In the genomic region with DNA sequence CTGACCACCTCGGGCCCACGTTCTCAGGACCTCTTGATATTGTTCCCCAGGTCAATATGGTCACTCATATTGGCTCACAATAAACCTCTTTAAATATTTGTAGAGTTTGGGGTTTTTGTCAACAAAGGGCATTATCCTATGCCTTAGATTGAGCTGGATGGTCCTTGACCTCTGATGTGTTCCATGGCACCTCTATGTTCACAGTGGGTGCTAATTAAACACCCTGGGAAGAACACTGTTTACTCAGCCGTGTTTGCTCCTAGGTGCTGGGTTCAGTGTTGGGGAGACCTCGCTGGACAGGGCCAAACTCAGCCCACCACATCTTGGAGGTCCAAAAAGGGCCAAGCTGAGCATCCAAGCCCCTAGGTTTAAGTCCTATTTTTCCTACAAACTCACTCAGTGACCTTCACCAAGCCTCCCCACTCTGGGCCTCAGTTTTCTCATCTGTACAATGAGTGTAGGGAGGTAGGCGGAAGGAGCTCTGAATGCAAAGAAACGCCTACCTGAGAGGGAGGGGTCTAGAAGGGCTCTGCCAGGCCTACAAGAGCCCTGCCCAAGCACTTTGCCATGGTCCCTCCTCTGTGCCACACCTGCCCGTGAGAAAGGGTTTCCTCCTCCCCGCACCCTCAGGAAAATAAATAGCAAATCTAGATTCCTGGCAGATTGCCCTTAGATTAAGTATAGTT, we compare ENCODE assay signal across 1 cellular context.
TF ChIP-seq lines count a peak whose summit lies in the region.

No MANE protein-coding gene starts in this region.

TF ChIP-seq in HepG2, 621 proteins besides CTCF, POLR2A, EP300 and RAD21 (continued from another document):
- TF ChIP-seq, protein P1, sequence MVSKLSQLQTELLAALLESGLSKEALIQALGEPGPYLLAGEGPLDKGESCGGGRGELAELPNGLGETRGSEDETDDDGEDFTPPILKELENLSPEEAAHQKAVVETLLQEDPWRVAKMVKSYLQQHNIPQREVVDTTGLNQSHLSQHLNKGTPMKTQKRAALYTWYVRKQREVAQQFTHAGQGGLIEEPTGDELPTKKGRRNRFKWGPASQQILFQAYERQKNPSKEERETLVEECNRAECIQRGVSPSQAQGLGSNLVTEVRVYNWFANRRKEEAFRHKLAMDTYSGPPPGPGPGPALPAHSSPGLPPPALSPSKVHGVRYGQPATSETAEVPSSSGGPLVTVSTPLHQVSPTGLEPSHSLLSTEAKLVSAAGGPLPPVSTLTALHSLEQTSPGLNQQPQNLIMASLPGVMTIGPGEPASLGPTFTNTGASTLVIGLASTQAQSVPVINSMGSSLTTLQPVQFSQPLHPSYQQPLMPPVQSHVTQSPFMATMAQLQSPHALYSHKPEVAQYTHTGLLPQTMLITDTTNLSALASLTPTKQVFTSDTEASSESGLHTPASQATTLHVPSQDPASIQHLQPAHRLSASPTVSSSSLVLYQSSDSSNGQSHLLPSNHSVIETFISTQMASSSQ (IDR thresholded peaks at IDR 0.05; ENCODE audit: low read depth) = no peak
- TF ChIP-seq, protein P1 (CRISPR knock-in tag; IDR thresholded peaks at IDR 0.05; ENCODE audit: borderline replicate concordance) = no peak
- TF ChIP-seq, protein P2, sequence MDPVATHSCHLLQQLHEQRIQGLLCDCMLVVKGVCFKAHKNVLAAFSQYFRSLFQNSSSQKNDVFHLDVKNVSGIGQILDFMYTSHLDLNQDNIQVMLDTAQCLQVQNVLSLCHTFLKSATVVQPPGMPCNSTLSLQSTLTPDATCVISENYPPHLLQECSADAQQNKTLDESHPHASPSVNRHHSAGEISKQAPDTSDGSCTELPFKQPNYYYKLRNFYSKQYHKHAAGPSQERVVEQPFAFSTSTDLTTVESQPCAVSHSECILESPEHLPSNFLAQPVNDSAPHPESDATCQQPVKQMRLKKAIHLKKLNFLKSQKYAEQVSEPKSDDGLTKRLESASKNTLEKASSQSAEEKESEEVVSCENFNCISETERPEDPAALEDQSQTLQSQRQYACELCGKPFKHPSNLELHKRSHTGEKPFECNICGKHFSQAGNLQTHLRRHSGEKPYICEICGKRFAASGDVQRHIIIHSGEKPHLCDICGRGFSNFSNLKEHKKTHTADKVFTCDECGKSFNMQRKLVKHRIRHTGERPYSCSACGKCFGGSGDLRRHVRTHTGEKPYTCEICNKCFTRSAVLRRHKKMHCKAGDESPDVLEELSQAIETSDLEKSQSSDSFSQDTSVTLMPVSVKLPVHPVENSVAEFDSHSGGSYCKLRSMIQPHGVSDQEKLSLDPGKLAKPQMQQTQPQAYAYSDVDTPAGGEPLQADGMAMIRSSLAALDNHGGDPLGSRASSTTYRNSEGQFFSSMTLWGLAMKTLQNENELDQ (CRISPR knock-in tag; IDR thresholded peaks at IDR 0.05; ENCODE audit: borderline replicate concordance) = no peak
- TF ChIP-seq SNAI1 (CRISPR knock-in tag; IDR thresholded peaks at IDR 0.05; ENCODE audit: borderline replicate concordance) = no peak
- TF ChIP-seq ZNF775 (CRISPR knock-in tag; IDR thresholded peaks at IDR 0.05; ENCODE audit: borderline replicate concordance) = no peak
- no peak for TF ChIP-seq SOX6 (IDR thresholded peaks at IDR 0.05)
- TF ChIP-seq SOX6 (CRISPR knock-in tag; IDR thresholded peaks at IDR 0.05) = peak; percentile 38; the same call in 1 of the 2 replicates
- TF ChIP-seq ZNF629 (CRISPR knock-in tag; conservative IDR thresholded peaks at IDR 0.05) = 0 out of 2 replicates have a peak, but pooled peaks have one; percentile 12
- TF ChIP-seq, protein P3, sequence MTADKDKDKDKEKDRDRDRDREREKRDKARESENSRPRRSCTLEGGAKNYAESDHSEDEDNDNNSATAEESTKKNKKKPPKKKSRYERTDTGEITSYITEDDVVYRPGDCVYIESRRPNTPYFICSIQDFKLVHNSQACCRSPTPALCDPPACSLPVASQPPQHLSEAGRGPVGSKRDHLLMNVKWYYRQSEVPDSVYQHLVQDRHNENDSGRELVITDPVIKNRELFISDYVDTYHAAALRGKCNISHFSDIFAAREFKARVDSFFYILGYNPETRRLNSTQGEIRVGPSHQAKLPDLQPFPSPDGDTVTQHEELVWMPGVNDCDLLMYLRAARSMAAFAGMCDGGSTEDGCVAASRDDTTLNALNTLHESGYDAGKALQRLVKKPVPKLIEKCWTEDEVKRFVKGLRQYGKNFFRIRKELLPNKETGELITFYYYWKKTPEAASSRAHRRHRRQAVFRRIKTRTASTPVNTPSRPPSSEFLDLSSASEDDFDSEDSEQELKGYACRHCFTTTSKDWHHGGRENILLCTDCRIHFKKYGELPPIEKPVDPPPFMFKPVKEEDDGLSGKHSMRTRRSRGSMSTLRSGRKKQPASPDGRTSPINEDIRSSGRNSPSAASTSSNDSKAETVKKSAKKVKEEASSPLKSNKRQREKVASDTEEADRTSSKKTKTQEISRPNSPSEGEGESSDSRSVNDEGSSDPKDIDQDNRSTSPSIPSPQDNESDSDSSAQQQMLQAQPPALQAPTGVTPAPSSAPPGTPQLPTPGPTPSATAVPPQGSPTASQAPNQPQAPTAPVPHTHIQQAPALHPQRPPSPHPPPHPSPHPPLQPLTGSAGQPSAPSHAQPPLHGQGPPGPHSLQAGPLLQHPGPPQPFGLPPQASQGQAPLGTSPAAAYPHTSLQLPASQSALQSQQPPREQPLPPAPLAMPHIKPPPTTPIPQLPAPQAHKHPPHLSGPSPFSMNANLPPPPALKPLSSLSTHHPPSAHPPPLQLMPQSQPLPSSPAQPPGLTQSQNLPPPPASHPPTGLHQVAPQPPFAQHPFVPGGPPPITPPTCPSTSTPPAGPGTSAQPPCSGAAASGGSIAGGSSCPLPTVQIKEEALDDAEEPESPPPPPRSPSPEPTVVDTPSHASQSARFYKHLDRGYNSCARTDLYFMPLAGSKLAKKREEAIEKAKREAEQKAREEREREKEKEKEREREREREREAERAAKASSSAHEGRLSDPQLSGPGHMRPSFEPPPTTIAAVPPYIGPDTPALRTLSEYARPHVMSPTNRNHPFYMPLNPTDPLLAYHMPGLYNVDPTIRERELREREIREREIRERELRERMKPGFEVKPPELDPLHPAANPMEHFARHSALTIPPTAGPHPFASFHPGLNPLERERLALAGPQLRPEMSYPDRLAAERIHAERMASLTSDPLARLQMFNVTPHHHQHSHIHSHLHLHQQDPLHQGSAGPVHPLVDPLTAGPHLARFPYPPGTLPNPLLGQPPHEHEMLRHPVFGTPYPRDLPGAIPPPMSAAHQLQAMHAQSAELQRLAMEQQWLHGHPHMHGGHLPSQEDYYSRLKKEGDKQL (CRISPR knock-in tag; IDR thresholded peaks at IDR 0.05; ENCODE audit: low read depth) = 0 out of 2 replicates have a peak, but pooled peaks have one; percentile 44
- TF ChIP-seq ZNF605 (CRISPR knock-in tag; IDR thresholded peaks at IDR 0.05) = no peak
- TF ChIP-seq, protein P4, sequence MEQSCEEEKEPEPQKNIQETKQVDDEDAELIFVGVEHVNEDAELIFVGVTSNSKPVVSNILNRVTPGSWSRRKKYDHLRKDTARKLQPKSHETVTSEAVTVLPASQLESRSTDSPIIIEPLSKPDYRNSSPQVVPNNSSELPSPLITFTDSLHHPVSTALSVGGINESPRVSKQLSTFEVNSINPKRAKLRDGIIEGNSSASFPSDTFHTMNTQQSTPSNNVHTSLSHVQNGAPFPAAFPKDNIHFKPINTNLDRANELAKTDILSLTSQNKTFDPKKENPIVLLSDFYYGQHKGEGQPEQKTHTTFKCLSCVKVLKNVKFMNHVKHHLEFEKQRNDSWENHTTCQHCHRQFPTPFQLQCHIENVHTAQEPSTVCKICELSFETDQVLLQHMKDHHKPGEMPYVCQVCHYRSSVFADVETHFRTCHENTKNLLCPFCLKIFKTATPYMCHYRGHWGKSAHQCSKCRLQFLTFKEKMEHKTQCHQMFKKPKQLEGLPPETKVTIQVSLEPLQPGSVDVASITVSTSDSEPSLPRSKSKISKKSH (CRISPR knock-in tag; IDR thresholded peaks at IDR 0.05; ENCODE audit: borderline replicate concordance) = no peak
- no peak for TF ChIP-seq HES4 (CRISPR knock-in tag; IDR thresholded peaks at IDR 0.05; ENCODE audit: borderline replicate concordance)
- no peak for TF ChIP-seq HMG20A (CRISPR knock-in tag; IDR thresholded peaks at IDR 0.05; ENCODE audit: borderline replicate concordance)
- no peak for TF ChIP-seq KDM3A (CRISPR knock-in tag; IDR thresholded peaks at IDR 0.05; ENCODE audit: low read depth)
- no peak for TF ChIP-seq SNAPC2 (CRISPR knock-in tag; IDR thresholded peaks at IDR 0.05)
- no peak for TF ChIP-seq ZNF296 (CRISPR knock-in tag; conservative IDR thresholded peaks at IDR 0.05)
- no peak for TF ChIP-seq ZBTB21 (CRISPR knock-in tag; IDR thresholded peaks at IDR 0.05)
- no peak for TF ChIP-seq GTF3A (CRISPR knock-in tag; conservative IDR thresholded peaks at IDR 0.05)
- no peak for TF ChIP-seq ZNF879 (CRISPR knock-in tag; IDR thresholded peaks at IDR 0.05)
- TF ChIP-seq U2AF2 (IDR thresholded peaks at IDR 0.05; ENCODE audit: low read depth, low read length) = no peak
- TF ChIP-seq, protein P5, sequence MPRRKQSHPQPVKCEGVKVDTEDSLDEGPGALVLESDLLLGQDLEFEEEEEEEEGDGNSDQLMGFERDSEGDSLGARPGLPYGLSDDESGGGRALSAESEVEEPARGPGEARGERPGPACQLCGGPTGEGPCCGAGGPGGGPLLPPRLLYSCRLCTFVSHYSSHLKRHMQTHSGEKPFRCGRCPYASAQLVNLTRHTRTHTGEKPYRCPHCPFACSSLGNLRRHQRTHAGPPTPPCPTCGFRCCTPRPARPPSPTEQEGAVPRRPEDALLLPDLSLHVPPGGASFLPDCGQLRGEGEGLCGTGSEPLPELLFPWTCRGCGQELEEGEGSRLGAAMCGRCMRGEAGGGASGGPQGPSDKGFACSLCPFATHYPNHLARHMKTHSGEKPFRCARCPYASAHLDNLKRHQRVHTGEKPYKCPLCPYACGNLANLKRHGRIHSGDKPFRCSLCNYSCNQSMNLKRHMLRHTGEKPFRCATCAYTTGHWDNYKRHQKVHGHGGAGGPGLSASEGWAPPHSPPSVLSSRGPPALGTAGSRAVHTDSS (CRISPR knock-in tag; conservative IDR thresholded peaks at IDR 0.05) = no peak
- TF ChIP-seq HNRNPLL (IDR thresholded peaks at IDR 0.05; ENCODE audit: low read depth, low read length, poor library complexity, severe bottlenecking) = no peak
- TF ChIP-seq TBL1XR1 (IDR thresholded peaks at IDR 0.05; ENCODE audit: borderline replicate concordance, low read length, partially characterized antibody) = no peak
- TF ChIP-seq ZNF354B (CRISPR knock-in tag; IDR thresholded peaks at IDR 0.05) = no peak
- TF ChIP-seq ZNF652 (CRISPR knock-in tag; IDR thresholded peaks at IDR 0.05; ENCODE audit: borderline replicate concordance, low read depth) = no peak
- no peak for TF ChIP-seq JUN (CRISPR knock-in tag; IDR thresholded peaks at IDR 0.05)
- TF ChIP-seq, protein P6, sequence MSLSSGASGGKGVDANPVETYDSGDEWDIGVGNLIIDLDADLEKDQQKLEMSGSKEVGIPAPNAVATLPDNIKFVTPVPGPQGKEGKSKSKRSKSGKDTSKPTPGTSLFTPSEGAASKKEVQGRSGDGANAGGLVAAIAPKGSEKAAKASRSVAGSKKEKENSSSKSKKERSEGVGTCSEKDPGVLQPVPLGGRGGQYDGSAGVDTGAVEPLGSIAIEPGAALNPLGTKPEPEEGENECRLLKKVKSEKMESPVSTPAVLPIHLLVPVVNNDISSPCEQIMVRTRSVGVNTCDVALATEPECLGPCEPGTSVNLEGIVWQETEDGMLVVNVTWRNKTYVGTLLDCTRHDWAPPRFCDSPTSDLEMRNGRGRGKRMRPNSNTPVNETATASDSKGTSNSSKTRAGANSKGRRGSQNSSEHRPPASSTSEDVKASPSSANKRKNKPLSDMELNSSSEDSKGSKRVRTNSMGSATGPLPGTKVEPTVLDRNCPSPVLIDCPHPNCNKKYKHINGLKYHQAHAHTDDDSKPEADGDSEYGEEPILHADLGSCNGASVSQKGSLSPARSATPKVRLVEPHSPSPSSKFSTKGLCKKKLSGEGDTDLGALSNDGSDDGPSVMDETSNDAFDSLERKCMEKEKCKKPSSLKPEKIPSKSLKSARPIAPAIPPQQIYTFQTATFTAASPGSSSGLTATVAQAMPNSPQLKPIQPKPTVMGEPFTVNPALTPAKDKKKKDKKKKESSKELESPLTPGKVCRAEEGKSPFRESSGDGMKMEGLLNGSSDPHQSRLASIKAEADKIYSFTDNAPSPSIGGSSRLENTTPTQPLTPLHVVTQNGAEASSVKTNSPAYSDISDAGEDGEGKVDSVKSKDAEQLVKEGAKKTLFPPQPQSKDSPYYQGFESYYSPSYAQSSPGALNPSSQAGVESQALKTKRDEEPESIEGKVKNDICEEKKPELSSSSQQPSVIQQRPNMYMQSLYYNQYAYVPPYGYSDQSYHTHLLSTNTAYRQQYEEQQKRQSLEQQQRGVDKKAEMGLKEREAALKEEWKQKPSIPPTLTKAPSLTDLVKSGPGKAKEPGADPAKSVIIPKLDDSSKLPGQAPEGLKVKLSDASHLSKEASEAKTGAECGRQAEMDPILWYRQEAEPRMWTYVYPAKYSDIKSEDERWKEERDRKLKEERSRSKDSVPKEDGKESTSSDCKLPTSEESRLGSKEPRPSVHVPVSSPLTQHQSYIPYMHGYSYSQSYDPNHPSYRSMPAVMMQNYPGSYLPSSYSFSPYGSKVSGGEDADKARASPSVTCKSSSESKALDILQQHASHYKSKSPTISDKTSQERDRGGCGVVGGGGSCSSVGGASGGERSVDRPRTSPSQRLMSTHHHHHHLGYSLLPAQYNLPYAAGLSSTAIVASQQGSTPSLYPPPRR (CRISPR knock-in tag; IDR thresholded peaks at IDR 0.05; ENCODE audit: borderline replicate concordance) = peak; percentile 83
- no peak for TF ChIP-seq ZFP36 (IDR thresholded peaks at IDR 0.05; ENCODE audit: borderline replicate concordance, low read depth, low read length, partially characterized antibody)
- no peak for TF ChIP-seq ZNF333 (CRISPR knock-in tag; IDR thresholded peaks at IDR 0.05; ENCODE audit: borderline replicate concordance)
- peak; percentile 78 for TF ChIP-seq NR2F2 (IDR thresholded peaks at IDR 0.05; ENCODE audit: borderline replicate concordance, low read depth)
